Comparison of ENCODE assay signal across 2 cellular contexts in genomic region chr19:44571830-44572661, GRCh38.
TF ChIP-seq lines count a peak whose summit lies in the region.

No MANE protein-coding gene starts in this region.

TF ChIP-seq in H1, 55 proteins besides CTCF, POLR2A, EP300 and RAD21:
- no peak for TF ChIP-seq MAX (IDR thresholded peaks at IDR 0.05)
- TF ChIP-seq TEAD4 (IDR thresholded peaks at IDR 0.05; ENCODE audit: low read depth, low read length) = no peak
- TF ChIP-seq JUN (IDR thresholded peaks at IDR 0.05; ENCODE audit: low read depth, low read length) = no peak
- TF ChIP-seq EGR1 (IDR thresholded peaks at IDR 0.05; ENCODE audit: borderline replicate concordance, low read depth, low read length) = no peak
- no peak for TF ChIP-seq SRF (IDR thresholded peaks at IDR 0.05; ENCODE audit: low read depth, low read length)
- TF ChIP-seq NRF1 (IDR thresholded peaks at IDR 0.05; ENCODE audit: low read depth, low read length) = no peak
- no peak for TF ChIP-seq RXRA (IDR thresholded peaks at IDR 0.05; ENCODE audit: insufficient read depth, low read depth, low read length)
- TF ChIP-seq PHF8 (conservative IDR thresholded peaks at IDR 0.05; ENCODE audit: low read depth, low read length) = no peak
- no peak for TF ChIP-seq NANOG (IDR thresholded peaks at IDR 0.05; ENCODE audit: insufficient read depth, low read depth, low read length, poor library complexity, severe bottlenecking)
- TF ChIP-seq GABPA (IDR thresholded peaks at IDR 0.05; ENCODE audit: borderline replicate concordance, insufficient read depth, low read length) = no peak
- no peak for TF ChIP-seq TBP (IDR thresholded peaks at IDR 0.05; ENCODE audit: low read depth, low read length)
- no peak for TF ChIP-seq E2F6 (IDR thresholded peaks at IDR 0.05)
- TF ChIP-seq FOSL1 (IDR thresholded peaks at IDR 0.05; ENCODE audit: insufficient read depth, low read depth, low read length) = no peak
- no peak for TF ChIP-seq GTF2F1 (IDR thresholded peaks at IDR 0.05; ENCODE audit: borderline replicate concordance, low read depth, low read length)

TF ChIP-seq in HepG2, 621 proteins besides CTCF, POLR2A, EP300 and RAD21 (continues in another document):
- TF ChIP-seq KDM5B (CRISPR knock-in tag; IDR thresholded peaks at IDR 0.05; ENCODE audit: borderline replicate concordance) (no peak), ZMYM3 (CRISPR knock-in tag; IDR thresholded peaks at IDR 0.05) (peak; percentile 50; the same call in 1 of the 2 replicates), ZNF460 (CRISPR knock-in tag; IDR thresholded peaks at IDR 0.05; ENCODE audit: borderline replicate concordance) (no peak), GABPB1 (CRISPR knock-in tag; IDR thresholded peaks at IDR 0.05) (0 out of 2 replicates have a peak, but pooled peaks have one; percentile 21), ZNF124 (CRISPR knock-in tag; IDR thresholded peaks at IDR 0.05) (no peak), GMEB2 (CRISPR knock-in tag; IDR thresholded peaks at IDR 0.05; ENCODE audit: low read depth) (no peak), HDAC2 (CRISPR knock-in tag; IDR thresholded peaks at IDR 0.05) (peak; percentile 52), SOX5 (CRISPR knock-in tag; IDR thresholded peaks at IDR 0.05; ENCODE audit: borderline replicate concordance) (peak; percentile 37; the same call in 1 of the 2 replicates), ZMYM4 (CRISPR knock-in tag; IDR thresholded peaks at IDR 0.05) (peak; percentile 32; the same call in 1 of the 2 replicates), ZNF710 (CRISPR knock-in tag; IDR thresholded peaks at IDR 0.05; ENCODE audit: borderline replicate concordance) (0 out of 2 replicates have a peak, but pooled peaks have one; percentile 9), ZBED4 (CRISPR knock-in tag; IDR thresholded peaks at IDR 0.05; ENCODE audit: borderline replicate concordance) (no peak), ZBTB10 (CRISPR knock-in tag; IDR thresholded peaks at IDR 0.05; ENCODE audit: borderline replicate concordance) (no peak), RXRA (CRISPR knock-in tag; IDR thresholded peaks at IDR 0.05) (no peak), ZKSCAN5 (CRISPR knock-in tag; IDR thresholded peaks at IDR 0.05) (no peak), ZNF18 (CRISPR knock-in tag; IDR thresholded peaks at IDR 0.05; ENCODE audit: insufficient replicate concordance) (no peak), ZIK1 (CRISPR knock-in tag; IDR thresholded peaks at IDR 0.05; ENCODE audit: borderline replicate concordance, low read depth) (no peak), GATA4 (IDR thresholded peaks at IDR 0.05; ENCODE audit: borderline replicate concordance, low read depth) (peak; percentile 84; the same call in 1 of the 2 replicates), ZNF362 (CRISPR knock-in tag; IDR thresholded peaks at IDR 0.05; ENCODE audit: borderline replicate concordance) (0 out of 2 replicates have a peak, but pooled peaks have one; percentile 18), CAMTA2 (CRISPR knock-in tag; IDR thresholded peaks at IDR 0.05; ENCODE audit: borderline replicate concordance) (no peak), ZBTB20 (CRISPR knock-in tag; IDR thresholded peaks at IDR 0.05; ENCODE audit: borderline replicate concordance, low read depth) (peak; percentile 16; the same call in 1 of the 2 replicates), FOXP4 (CRISPR knock-in tag; IDR thresholded peaks at IDR 0.05) (peak; percentile 72), CSRNP1 (CRISPR knock-in tag; IDR thresholded peaks at IDR 0.05) (no peak), TBX2 (CRISPR knock-in tag; IDR thresholded peaks at IDR 0.05; ENCODE audit: borderline replicate concordance) (0 out of 2 replicates have a peak, but pooled peaks have one; percentile 13), KDM6A (CRISPR knock-in tag; IDR thresholded peaks at IDR 0.05; ENCODE audit: low read depth) (0 out of 2 replicates have a peak, but pooled peaks have one; percentile 17), SOX6 (IDR thresholded peaks at IDR 0.05) (no peak), SOX6 (CRISPR knock-in tag; IDR thresholded peaks at IDR 0.05) (peak; percentile 42; the same call in 1 of the 2 replicates), ZBTB21 (CRISPR knock-in tag; IDR thresholded peaks at IDR 0.05) (no peak), ZUFSP (CRISPR knock-in tag; IDR thresholded peaks at IDR 0.05; ENCODE audit: borderline replicate concordance) (no peak), ZBTB8A (CRISPR knock-in tag; IDR thresholded peaks at IDR 0.05; ENCODE audit: borderline replicate concordance, low read depth) (no peak), SRSF1 (optimal IDR thresholded peaks at IDR 0.05; ENCODE audit: low read depth, low read length) (no peak), ZFYVE20 (CRISPR knock-in tag; IDR thresholded peaks at IDR 0.05; ENCODE audit: borderline replicate concordance, low read depth) (no peak), ZNF432 (CRISPR knock-in tag; IDR thresholded peaks at IDR 0.05; ENCODE audit: borderline replicate concordance) (no peak), ATAD3A (CRISPR knock-in tag; IDR thresholded peaks at IDR 0.05) (no peak), GATAD2A (CRISPR knock-in tag; IDR thresholded peaks at IDR 0.05) (no peak)
